ENCODE assay signal across 31 cellular contexts in the genomic region with DNA sequence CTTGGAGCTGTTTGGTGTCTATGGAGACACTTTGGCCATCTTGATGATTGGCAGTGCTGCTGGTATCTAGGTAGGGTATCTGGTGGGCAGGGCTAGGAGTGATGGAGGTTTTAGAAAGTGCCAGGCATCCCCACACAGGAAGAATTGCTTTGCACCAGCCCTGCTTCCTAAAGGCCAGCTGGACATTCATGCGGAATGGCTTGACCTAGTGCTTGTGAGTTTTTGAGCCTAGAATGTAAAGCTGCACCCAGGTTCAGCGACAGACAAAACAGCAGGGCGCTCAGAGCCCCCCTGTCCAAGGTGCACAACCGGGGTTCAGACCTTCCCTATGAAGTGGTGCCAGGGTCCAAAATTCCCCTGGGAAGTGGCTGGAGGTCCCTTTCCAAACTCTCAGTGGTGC.
DNase-seq lines count a peak whose midpoint lies in the region; ATAC-seq and TF ChIP-seq lines count a peak whose summit lies in the region.
"Had no signal": no experiment of that assay in that cellular context is flagged by ENCODE, and none has a peak within 500 bp of the region (broad histone marks: within the 10 kb centered on the region; RNA-seq: fewer than 3 reads in every experiment).

No MANE protein-coding gene starts in this region.

- peaks cover 12% of the 10 kb centered on the region for H3K9me1 ChIP-seq in IMR-90 (ENCODE audit: insufficient read depth, low read length)

- H3K4me2 ChIP-seq in IMR-90 (ENCODE audit: low read depth, low read length) (no peak overlapping the region), trophoblast cell (ENCODE audit: low read length) (no peak overlapping the region)
- H3K4me2 ChIP-seq: A549; BLaER1; BLaER1 treated with 17β-estradiol and CSF1 and Interleukin-3, amounts not matched to agents 10 nM and 100 nM had no signal

- in situ Hi-C loops in IMR-90 (cut with MboI; ENCODE audit: low sequenced_read_pairs): loop anchor here (5.0 to 25.0 kb wide), 2 partner anchors 89 to 219 kb away; no protein-coding TSS in a partner anchor

- no peaks in the 10 kb centered on the region for H3K9me3 ChIP-seq in IMR-90 (ENCODE audit: control insufficient read depth, insufficient read depth, low read length)
- H3K9me3 ChIP-seq in trophoblast cell (ENCODE audit: insufficient read depth, low read depth, low read length): peaks cover 4% of the 10 kb centered on the region
- H3K9me3 ChIP-seq in WERI-Rb-1 (ENCODE audit: severe bottlenecking): no peaks in the 10 kb centered on the region
- H3K9me3 ChIP-seq: A549, BE2C, BLaER1, Caco-2 had no signal

- 91% methylated on average over 1 of the region's 4 CpGs; no CpG with 5 or more reads in 1 of the 2 experiments for WGBS in IMR-90 (ENCODE audit: extremely low coverage in 2 of 2, insufficient read length in 1 of 2), 2 experiments
- WGBS in trophoblast cell (ENCODE audit: extremely low coverage, insufficient coverage, insufficient read length): no CpG with 5 or more reads among the region's 4 CpGs

- H3K23ac ChIP-seq in IMR-90 (ENCODE audit: low read depth, low read length) (no peak overlapping the region; the same call in 1 of the 2 replicates), trophoblast cell (ENCODE audit: low read length) (peak overlapping the region; percentile 63)

- H3K36me3 ChIP-seq in IMR-90 (ENCODE audit: control insufficient read depth, insufficient read depth, low read length) (no peaks in the 10 kb centered on the region), trophoblast cell (ENCODE audit: control insufficient read depth in 1 of 2, insufficient read depth in 2 of 2, low read length in 2 of 2) (no peaks in the 10 kb centered on the region), WERI-Rb-1 (no peaks in the 10 kb centered on the region)
- H3K36me3 ChIP-seq: BE2C; BLaER1; BLaER1 treated with 17β-estradiol and CSF1 and Interleukin-3, amounts not matched to agents 10 nM and 100 nM had no signal

- H2AK5ac ChIP-seq in IMR-90 (ENCODE audit: low read depth, low read length): no peak overlapping the region
- no peak overlapping the region for H2AK5ac ChIP-seq in trophoblast cell (ENCODE audit: low read length)

- no peaks in the 10 kb centered on the region for H3K79me1 ChIP-seq in IMR-90 (ENCODE audit: low read depth in 1 of 2, low read length in 2 of 2)
- no peaks in the 10 kb centered on the region for H3K79me1 ChIP-seq in trophoblast cell (ENCODE audit: low read length)

- no peak overlapping the region for H4K12ac ChIP-seq in trophoblast cell (ENCODE audit: low read depth, low read length)

- H3K14ac ChIP-seq in IMR-90 (replicated peaks; ENCODE audit: low read depth, low read length) (no peak overlapping the region; the same call in 1 of the 2 replicates), trophoblast cell (ENCODE audit: low read length) (no peak overlapping the region)

- no peak overlapping the region for H3K56ac ChIP-seq in IMR-90 (ENCODE audit: extremely low read depth, insufficient read depth, low read length)

- no peak for ATAC-seq in IMR-90 (ENCODE audit: low read depth)
- ATAC-seq in GM21723 (IDR thresholded peaks at IDR 0.05; ENCODE audit: unreplicated experiment): no peak
- ATAC-seq: A549; CD8-positive, alpha-beta T cell had no signal

- intact Hi-C loops in IMR-90 (cut with micrococcal nuclease): no loop called here
- intact Hi-C loops in posterior vena cava (cut with DNase I): no loop called here

- H2AK9ac ChIP-seq in IMR-90 (replicated peaks; ENCODE audit: low read depth, low read length, poor library complexity): no peak overlapping the region

- H3K4ac ChIP-seq in IMR-90 (ENCODE audit: low read depth, low read length) (no peak overlapping the region; the same call in none of the 2 replicates), trophoblast cell (ENCODE audit: low read depth, low read length) (no peak overlapping the region)

- H3K27me3 ChIP-seq in IMR-90 (ENCODE audit: control insufficient read depth, insufficient read depth, low read length): peaks cover 17% of the 10 kb centered on the region
- no peaks in the 10 kb centered on the region for H3K27me3 ChIP-seq in trophoblast cell (ENCODE audit: insufficient read depth, low read length)
- no peaks in the 10 kb centered on the region for H3K27me3 ChIP-seq in WERI-Rb-1 (ENCODE audit: insufficient read depth, low read depth, severe bottlenecking)
- H3K27me3 ChIP-seq: BLaER1; BLaER1 treated with 17β-estradiol and CSF1 and Interleukin-3, amounts not matched to agents 10 nM and 100 nM had no signal

- H2AFZ ChIP-seq in IMR-90 (replicated peaks; ENCODE audit: low read length, poor library complexity) (no peak overlapping the region), trophoblast cell (ENCODE audit: insufficient read depth, low read length, poor library complexity) (no peak overlapping the region)

- no peak overlapping the region for H3K4me3 ChIP-seq in IMR-90 (ENCODE audit: insufficient read depth, low read depth, low read length)
- no peak overlapping the region for H3K4me3 ChIP-seq in trophoblast cell (ENCODE audit: low read depth, low read length)
- H3K4me3 ChIP-seq in WERI-Rb-1 (ENCODE audit: low read depth, low read length): no peak overlapping the region
- H3K4me3 ChIP-seq: A549; BLaER1; BLaER1 treated with 17β-estradiol and CSF1 and Interleukin-3, amounts not matched to agents 10 nM and 100 nM had no signal

- TF ChIP-seq RAD21 in IMR-90 (IDR thresholded peaks at IDR 0.05; ENCODE audit: low read length): no peak

- H4K20me1 ChIP-seq in IMR-90 (ENCODE audit: insufficient read depth, low read length): no peaks in the 10 kb centered on the region
- H4K20me1 ChIP-seq: BLaER1; BLaER1 treated with 17β-estradiol and CSF1 and Interleukin-3, amounts not matched to agents 10 nM and 100 nM had no signal

- H3K4me1 ChIP-seq in IMR-90 (ENCODE audit: control insufficient read depth, insufficient read depth, low read length) (peaks cover 8% of the 10 kb centered on the region), trophoblast cell (ENCODE audit: control insufficient read depth in 1 of 2, insufficient read depth in 2 of 2, low read length in 2 of 2) (no peaks in the 10 kb centered on the region)
- H3K4me1 ChIP-seq: A549, BE2C, BLaER1, Caco-2 had no signal

- H2BK20ac ChIP-seq in IMR-90 (ENCODE audit: low read depth, low read length): peak overlapping the region; percentile 20; the same call in 1 of the 2 replicates

- H3K27ac ChIP-seq in IMR-90 (ENCODE audit: insufficient read depth, low read length) (no peak overlapping the region), trophoblast cell (ENCODE audit: low read depth, low read length) (no peak overlapping the region), WERI-Rb-1 (no peak overlapping the region)
- H3K27ac ChIP-seq: 22Rv1; A549; BLaER1; BLaER1 treated with 17β-estradiol and CSF1 and Interleukin-3, amounts not matched to agents 10 nM and 100 nM; C4-2B had no signal

- dilution Hi-C loops in IMR-90 (cut with HindIII; ENCODE audit: low sequenced_read_pairs, unreplicated experiment): no loop called here

- H3K18ac ChIP-seq in IMR-90 (ENCODE audit: low read depth, low read length): no peak overlapping the region
- H3K18ac ChIP-seq in trophoblast cell (ENCODE audit: low read length): no peak overlapping the region

- H2BK15ac ChIP-seq in IMR-90 (ENCODE audit: low read depth, low read length): no peak overlapping the region; the same call in 2 of the 3 replicates

- TF ChIP-seq CTCF in IMR-90 (conservative IDR thresholded peaks at IDR 0.05; ENCODE audit: low read depth, low read length): no peak
- no peak for TF ChIP-seq CTCF in WERI-Rb-1 (IDR thresholded peaks at IDR 0.05; ENCODE audit: low read depth, low read length)

- H3K79me2 ChIP-seq in trophoblast cell (ENCODE audit: control insufficient read depth, insufficient read depth, low read length, poor library complexity): no peaks in the 10 kb centered on the region

- POLR2A ChIA-PET in IMR-90 (lab: Charles Lee; ENCODE audit: unreplicated experiment): no interaction called here

- DNase-seq in IMR-90 (no peak), trophoblast cell (no peak), posterior vena cava (ENCODE audit: low spot score) (peak; percentile 26), GDM1 (lab: John Stamatoyannopoulos, UW) (no peak), WERI-Rb-1 (no peak)
- DNase-seq: 8988T; ACHN; AML-193; BE2C; C1 segment of cervical spinal cord; Caco-2; Calu3; CD4-positive, alpha-beta memory T cell; CD4-positive, alpha-beta T cell; CD4-positive, CD25-positive, alpha-beta regulatory T cell; CD8-positive, alpha-beta memory T cell; CD8-positive, alpha-beta T cell; COR-L47; DMS 273 treated with DMSO at 0.1 percent for 48 hours; DMS153; DMS53; DMS79; DMS79 treated with DMSO at 0.1 percent for 48 hours; DND-41; EL had no signal

- CTCF ChIA-PET in IMR-90 (lab: Yijun Ruan, JAX): no interaction called here

- H2BK5ac ChIP-seq in IMR-90 (ENCODE audit: low read depth, low read length, poor library complexity, severe bottlenecking): no peak overlapping the region
- H2BK5ac ChIP-seq in trophoblast cell (ENCODE audit: low read depth, low read length, poor library complexity): no peak overlapping the region

- no peak for TF ChIP-seq POLR2A in IMR-90 (IDR thresholded peaks at IDR 0.05; ENCODE audit: low read depth, low read length)

- no peak overlapping the region for H4K5ac ChIP-seq in IMR-90 (ENCODE audit: low read depth, low read length)

- H4K91ac ChIP-seq in IMR-90 (ENCODE audit: insufficient read depth, low read depth, low read length) (no peak overlapping the region; the same call in 1 of the 2 replicates), trophoblast cell (ENCODE audit: low read depth, low read length) (no peak overlapping the region)

- H4K8ac ChIP-seq in IMR-90 (ENCODE audit: low read depth in 2 of 2, low read length in 2 of 2): no peak overlapping the region
- no peak overlapping the region for H4K8ac ChIP-seq in trophoblast cell (ENCODE audit: low read depth, low read length)

- BruUV-seq in IMR-90 (replicated peaks; lab: Mats Ljungman, UMichigan): no TSS peak

- H3K9ac ChIP-seq in IMR-90 (ENCODE audit: low read depth, low read length): no peak overlapping the region
- H3K9ac ChIP-seq in trophoblast cell (ENCODE audit: low read length): no peak overlapping the region
- H3K9ac ChIP-seq: BLaER1; BLaER1 treated with 17β-estradiol and CSF1 and Interleukin-3, amounts not matched to agents 10 nM and 100 nM had no signal

- H2BK12ac ChIP-seq in trophoblast cell (ENCODE audit: low read length): no peak overlapping the region

- peak overlapping the region; percentile 58; the same call in 1 of the 2 replicates for H2BK120ac ChIP-seq in IMR-90 (ENCODE audit: low read depth, low read length)
- H2BK120ac ChIP-seq in trophoblast cell (ENCODE audit: insufficient read depth, low read length, poor library complexity): no peak overlapping the region

TF ChIP-seq in IMR-90, 13 proteins besides CTCF, POLR2A, EP300 and RAD21 (continues in another document):
- TF ChIP-seq RFX5 (IDR thresholded peaks at IDR 0.05; ENCODE audit: low read depth, low read length) (no peak), SMC3 (IDR thresholded peaks at IDR 0.05; ENCODE audit: low read depth, low read length) (no peak), MAFK (IDR thresholded peaks at IDR 0.05; ENCODE audit: low read depth, low read length) (no peak)
